ENCODE assay signal across 17 cellular contexts in genomic region chr9:128521955-128522354, GRCh38.
"Had no signal": no experiment of that assay in that cellular context is flagged by ENCODE, and none has a peak within 500 bp of the region (broad histone marks: within the 10 kb centered on the region; RNA-seq: fewer than 3 reads in every experiment).

No MANE protein-coding gene starts in this region.

- H3K4me3 ChIP-seq: esophagus squamous epithelium, hepatocyte, lung had no signal

- FAIRE-seq: kidney had no signal

- H3K9me3 Mint-ChIP-seq: effector memory CD8-positive, alpha-beta T cell had no signal

- H3K27me3 ChIP-seq: esophagus squamous epithelium, foreskin keratinocyte, hepatocyte, neutrophil had no signal

- H3K4me1 ChIP-seq: foreskin keratinocyte had no signal

- DNase-seq: cortex of kidney; effector memory CD8-positive, alpha-beta T cell; esophagus squamous epithelium; foreskin keratinocyte; kidney; left cardiac atrium; left ventricle myocardium superior; mesendoderm; naive B cell; nephron progenitor cell; stimulated activated CD4-positive, alpha-beta T cell treated with anti-CD3 and anti-CD28 coated beads, Interleukin-2, amount 100 ng/mL, for 24 hours; stimulated activated naive CD4-positive, alpha-beta T cell treated with Interleukin-2 at 50 U/mL for 16 hours; trophoblast cell had no signal

- H3K27ac ChIP-seq: esophagus squamous epithelium, foreskin keratinocyte, hepatocyte, neutrophil had no signal

- H3K9me3 ChIP-seq: esophagus squamous epithelium, neutrophil had no signal

- H3K4me3 Mint-ChIP-seq: effector memory CD8-positive, alpha-beta T cell; naive B cell; nephron progenitor cell had no signal

- H3K27me3 Mint-ChIP-seq: effector memory CD8-positive, alpha-beta T cell; naive B cell had no signal

- ATAC-seq: effector memory CD8-positive, alpha-beta T cell; foreskin keratinocyte; left cardiac atrium; left ventricle myocardium superior; sciatic nerve had no signal
